ENCODE assay signal across 23 cellular contexts in genomic region chr7:47884675-47885074, GRCh38.
"Had no signal": no experiment of that assay in that cellular context is flagged by ENCODE, and none has a peak within 500 bp of the region (broad histone marks: within the 10 kb centered on the region; RNA-seq: fewer than 3 reads in every experiment).

No MANE protein-coding gene starts in this region.

- ATAC-seq: T-helper 17 cell, WTC11 had no signal

- H3K27me3 Mint-ChIP-seq: activated naive CD8-positive, alpha-beta T cell; T-helper 17 cell had no signal

- DNase-seq: activated CD4-positive, alpha-beta T cell treated with anti-CD3 and anti-CD28 coated beads, Interleukin-2, amount 50 U/mL, for 4 hours; activated CD4-positive, CD25-positive, alpha-beta regulatory T cell treated with anti-CD3 and anti-CD28 coated beads, Interleukin-2, amount 50 U/mL, for 72 hours; activated effector memory CD4-positive, alpha-beta T cell treated with anti-CD3 and anti-CD28 coated beads, Interleukin-2, amount 50 U/mL, for 16 hours; activated T-cell treated with anti-CD3 and anti-CD28 coated beads, Interleukin-2, amount 50 U/mL, for 4 hours; amygdala; IMR-90; KBM-7; NCI-H1092 treated with DMSO at 0.1 percent for 48 hours; NCI-H1417 treated with DMSO at 0.1 percent for 48 hours; NCI-H187; NCI-H2081; NCI-H2227 treated with DMSO at 0.1 percent for 48 hours; NCI-H446 treated with DMSO at 0.1 percent for 48 hours; NCI-H524 treated with DMSO at 0.1 percent for 48 hours; SHP77; T-helper 17 cell; T-helper 9 cell had no signal

- H3K27ac Mint-ChIP-seq: activated naive CD4-positive, alpha-beta T cell treated with anti-CD3 and anti-CD28 coated beads for 36 hours; activated naive CD8-positive, alpha-beta T cell; brain; T-helper 17 cell; WTC11 had no signal

- H3K9me3 Mint-ChIP-seq: activated naive CD4-positive, alpha-beta T cell treated with anti-CD3 and anti-CD28 coated beads for 36 hours; activated T-cell treated with anti-CD3 and anti-CD28 coated beads, Interleukin-2, amount 50 U/mL, for 4 hours; brain; WTC11 had no signal

- H3K36me3 Mint-ChIP-seq: activated naive CD8-positive, alpha-beta T cell; brain; WTC11 had no signal

- H3K4me3 ChIP-seq: cardiac muscle cell, SJSA1 had no signal

- H3K4me1 Mint-ChIP-seq: WTC11 had no signal

- H3K4me3 Mint-ChIP-seq: activated naive CD4-positive, alpha-beta T cell treated with anti-CD3 and anti-CD28 coated beads for 36 hours; activated naive CD8-positive, alpha-beta T cell; activated T-cell treated with anti-CD3 and anti-CD28 coated beads, Interleukin-2, amount 50 U/mL, for 4 hours; brain; T-helper 17 cell; WTC11 had no signal
